Comparison of ENCODE assay signal across 8 cellular contexts in the genomic region with DNA sequence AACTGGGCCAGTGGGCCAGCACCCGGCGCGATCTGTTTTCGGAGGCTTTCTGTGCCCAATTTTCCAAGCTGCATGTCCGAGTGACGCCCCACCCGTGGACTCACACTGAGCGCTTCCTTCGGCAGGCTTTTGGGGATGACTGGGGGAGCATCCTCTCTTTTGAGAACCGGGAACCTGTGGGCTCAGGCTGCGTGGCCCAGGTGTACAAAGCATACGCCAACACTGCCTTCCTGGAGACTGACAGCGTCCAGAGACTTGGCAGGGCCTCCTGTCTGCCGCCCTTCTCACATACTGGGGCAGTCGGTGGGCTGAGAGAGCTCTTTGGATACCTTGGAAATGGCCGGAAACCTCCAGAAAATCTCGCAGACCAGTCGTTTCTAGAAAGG.
DNase-seq lines count a peak whose midpoint lies in the region; ATAC-seq and TF ChIP-seq lines count a peak whose summit lies in the region.

No MANE protein-coding gene starts in this region.

- H3K4me3 ChIP-seq in HEK293 (ENCODE audit: low read depth, low read length) = peak overlapping the region; percentile 61
- peak overlapping the region; percentile 65; the same call in 1 of the 2 replicates for H3K4me3 ChIP-seq in iPS DF 6.9 (ENCODE audit: low read length)

- peaks cover 3% of the 10 kb centered on the region for H3K36me3 Mint-ChIP-seq in activated naive CD8-positive, alpha-beta T cell
- peaks cover 10% of the 10 kb centered on the region for H3K36me3 Mint-ChIP-seq in stimulated activated effector memory CD8-positive, alpha-beta T cell treated with anti-CD3 and anti-CD28 coated beads, Interleukin-12 subunit alpha, Interleukin-12 subunit beta, amount 100 ng/mL, for 72 hours

- POLR2A ChIA-PET in HEK293 (lab: Yijun Ruan, JAX) = interaction anchor here (0.9 to 2.1 kb wide), 3 partner anchors 12 to 341 kb away, joined by 3 to 6 read pairs (median 4); a partner anchor contains a TSS

- WGBS in iPS DF 6.9 (ENCODE audit: insufficient coverage, insufficient read length) = no CpG with 5 or more reads among the region's 18 CpGs

- no peak for ATAC-seq in stimulated activated effector memory CD8-positive, alpha-beta T cell treated with anti-CD3 and anti-CD28 coated beads, Interleukin-12 subunit alpha, Interleukin-12 subunit beta, amount 100 ng/mL, for 72 hours

- TF ChIP-seq CTCF in HEK293 (tag by site-specific recombination; IDR thresholded peaks at IDR 0.05) = no peak

- DNase-seq in iPS DF 6.9 (ENCODE audit: low read depth, low spot score) (no peak), midbrain (lab: John Stamatoyannopoulos, UW) (no peak), NCI-H2171 treated with DMSO at 0.1 percent for 48 hours (lab: John Stamatoyannopoulos, UW) (no peak), NCI-H524 treated with DMSO at 0.1 percent for 48 hours (lab: John Stamatoyannopoulos, UW) (no peak)
- no peak for DNase-seq in stimulated activated effector memory CD8-positive, alpha-beta T cell treated with anti-CD3 and anti-CD28 coated beads, Interleukin-12 subunit alpha, Interleukin-12 subunit beta, amount 100 ng/mL, for 72 hours (ENCODE audit: low spot score in 2 of 2)
- DNase-seq in activated CD8-positive, alpha-beta memory T cell treated with anti-CD3 and anti-CD28 coated beads, Interleukin-2, amount 50 U/mL, for 4 hours = no peak

- no peaks in the 10 kb centered on the region for H3K27me3 ChIP-seq in iPS DF 6.9 (ENCODE audit: control insufficient read depth, insufficient read depth, low read length)

- H3K4me1 Mint-ChIP-seq in activated naive CD8-positive, alpha-beta T cell (ENCODE audit: low read depth) = peaks cover 33% of the 10 kb centered on the region
- H3K4me1 Mint-ChIP-seq in stimulated activated effector memory CD8-positive, alpha-beta T cell treated with anti-CD3 and anti-CD28 coated beads, Interleukin-12 subunit alpha, Interleukin-12 subunit beta, amount 100 ng/mL, for 72 hours = peaks cover 33% of the 10 kb centered on the region

- peak overlapping the region; percentile 90 for H3K4me3 Mint-ChIP-seq in activated naive CD8-positive, alpha-beta T cell
- H3K4me3 Mint-ChIP-seq in stimulated activated effector memory CD8-positive, alpha-beta T cell treated with anti-CD3 and anti-CD28 coated beads, Interleukin-12 subunit alpha, Interleukin-12 subunit beta, amount 100 ng/mL, for 72 hours = peak overlapping the region; percentile 86

- H3K36me3 ChIP-seq in HEK293 (ENCODE audit: control insufficient read depth in 2 of 2, insufficient read depth in 1 of 2, low read length in 2 of 2) (peaks cover 0 to 35% of the 10 kb centered on the region in 2 experiments; a peak in 2 of 3 replicates), iPS DF 6.9 (ENCODE audit: control insufficient read depth, insufficient read depth, low read length) (no peaks in the 10 kb centered on the region)

- H3K9me3 Mint-ChIP-seq in activated naive CD8-positive, alpha-beta T cell (ENCODE audit: low read depth) = no peaks in the 10 kb centered on the region
- H3K9me3 Mint-ChIP-seq in stimulated activated effector memory CD8-positive, alpha-beta T cell treated with anti-CD3 and anti-CD28 coated beads, Interleukin-12 subunit alpha, Interleukin-12 subunit beta, amount 100 ng/mL, for 72 hours = no peaks in the 10 kb centered on the region

- H3K9me3 ChIP-seq in HEK293 (ENCODE audit: control insufficient read depth, insufficient read depth, low read depth, low read length) = no peaks in the 10 kb centered on the region
- H3K9me3 ChIP-seq in iPS DF 6.9 (ENCODE audit: control insufficient read depth, insufficient read depth, low read length) = no peaks in the 10 kb centered on the region

- H3K27me3 Mint-ChIP-seq in activated naive CD8-positive, alpha-beta T cell = no peaks in the 10 kb centered on the region

- H3K4me1 ChIP-seq in HEK293 (ENCODE audit: control insufficient read depth, insufficient read depth, low read length) (no peaks in the 10 kb centered on the region), iPS DF 6.9 (ENCODE audit: control insufficient read depth, insufficient read depth, low read length) (peaks cover 3% of the 10 kb centered on the region; the same call in 1 of the 2 replicates)

- peak overlapping the region; percentile 83 for H3K27ac Mint-ChIP-seq in activated naive CD8-positive, alpha-beta T cell
- H3K27ac Mint-ChIP-seq in stimulated activated effector memory CD8-positive, alpha-beta T cell treated with anti-CD3 and anti-CD28 coated beads, Interleukin-12 subunit alpha, Interleukin-12 subunit beta, amount 100 ng/mL, for 72 hours = peak overlapping the region; percentile 84

- CTCF ChIA-PET in HEK293 (lab: Yijun Ruan, JAX) = interaction anchor here (0.6 to 1.6 kb wide), 4 partner anchors 22 to 308 kb away, joined by 3 to 7 read pairs (median 4); no protein-coding TSS in a partner anchor

- H3K27ac ChIP-seq in HEK293 (ENCODE audit: extremely low read depth, low read depth, low read length) = no peak overlapping the region
- H3K27ac ChIP-seq in iPS DF 6.9 (ENCODE audit: low read length) = no peak overlapping the region

TF ChIP-seq in HEK293, 187 proteins besides CTCF, POLR2A, EP300 and RAD21:
- no peak for TF ChIP-seq YY2 (tag by site-specific recombination; IDR thresholded peaks at IDR 0.05)
- TF ChIP-seq ZNF701 (tag by site-specific recombination; IDR thresholded peaks at IDR 0.05) = no peak
- TF ChIP-seq KLF1 (tag by site-specific recombination; IDR thresholded peaks at IDR 0.05) = no peak
- no peak for TF ChIP-seq GLIS1 (tag by site-specific recombination; IDR thresholded peaks at IDR 0.05)
- peak; percentile 33; the same call in 1 of the 2 replicates for TF ChIP-seq SP3 (tag by site-specific recombination; IDR thresholded peaks at IDR 0.05)
- TF ChIP-seq, protein P1, sequence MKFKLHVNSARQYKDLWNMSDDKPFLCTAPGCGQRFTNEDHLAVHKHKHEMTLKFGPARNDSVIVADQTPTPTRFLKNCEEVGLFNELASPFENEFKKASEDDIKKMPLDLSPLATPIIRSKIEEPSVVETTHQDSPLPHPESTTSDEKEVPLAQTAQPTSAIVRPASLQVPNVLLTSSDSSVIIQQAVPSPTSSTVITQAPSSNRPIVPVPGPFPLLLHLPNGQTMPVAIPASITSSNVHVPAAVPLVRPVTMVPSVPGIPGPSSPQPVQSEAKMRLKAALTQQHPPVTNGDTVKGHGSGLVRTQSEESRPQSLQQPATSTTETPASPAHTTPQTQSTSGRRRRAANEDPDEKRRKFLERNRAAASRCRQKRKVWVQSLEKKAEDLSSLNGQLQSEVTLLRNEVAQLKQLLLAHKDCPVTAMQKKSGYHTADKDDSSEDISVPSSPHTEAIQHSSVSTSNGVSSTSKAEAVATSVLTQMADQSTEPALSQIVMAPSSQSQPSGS (tag by site-specific recombination; IDR thresholded peaks at IDR 0.05; ENCODE audit: low read depth) = no peak
- TF ChIP-seq ZNF24 (tag by site-specific recombination; IDR thresholded peaks at IDR 0.05) = no peak
- no peak for TF ChIP-seq SP2 (tag by site-specific recombination; IDR thresholded peaks at IDR 0.05)
- 0 out of 2 replicates have a peak, but pooled peaks have one; percentile 4 for TF ChIP-seq ZNF561 (tag by site-specific recombination; IDR thresholded peaks at IDR 0.05; ENCODE audit: borderline replicate concordance)
- 0 out of 2 replicates have a peak, but pooled peaks have one; percentile 1 for TF ChIP-seq ZBTB8A (tag by site-specific recombination; IDR thresholded peaks at IDR 0.05)
- TF ChIP-seq ZXDB (tag by site-specific recombination; IDR thresholded peaks at IDR 0.05) = no peak
- no peak for TF ChIP-seq ZNF776 (tag by site-specific recombination; IDR thresholded peaks at IDR 0.05; ENCODE audit: borderline replicate concordance)
